In the genomic region with DNA sequence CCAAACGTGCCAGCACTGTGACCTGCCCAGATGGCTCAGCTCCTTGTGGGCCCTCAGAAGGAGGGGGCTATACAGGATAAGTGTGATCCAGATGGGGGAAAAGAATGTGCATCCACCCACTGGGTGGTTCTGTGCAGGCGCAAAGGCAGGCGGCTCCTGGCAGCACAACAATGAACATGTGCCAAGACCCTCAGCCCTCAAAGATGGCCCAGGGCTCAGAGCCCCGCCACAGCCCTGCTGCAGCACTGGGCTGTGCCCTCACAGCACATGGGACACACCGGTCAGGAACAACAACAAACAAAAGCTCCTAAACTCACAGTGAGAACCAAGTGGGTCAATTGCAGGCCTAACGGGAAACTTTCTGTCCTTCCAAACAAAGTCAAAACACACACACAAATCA, we compare ENCODE assay signal across 19 cellular contexts. TPM values are rescaled to one million over a fixed set of nuclear protein-coding genes. Genes with fewer than 3 reads are reported as not detected.
DNase-seq lines count a peak whose midpoint lies in the region; ATAC-seq, FAIRE-seq and TF ChIP-seq lines count a peak whose summit lies in the region.
"Had no signal": no experiment of that assay in that cellular context is flagged by ENCODE, and none has a peak within 500 bp of the region (broad histone marks: within the 10 kb centered on the region; RNA-seq: fewer than 3 reads in every experiment).

No MANE protein-coding gene starts in this region.

- H3K27me3 ChIP-seq in HepG2 (ENCODE audit: control insufficient read depth in 1 of 2, insufficient read depth in 2 of 2, low read length in 2 of 2) (peaks cover 3 to 44% of the 10 kb centered on the region in 2 experiments; a peak in 2 of 5 replicates), spleen (replicated peaks in 1 of 7) (no peaks in the 10 kb centered on the region)
- H3K27me3 ChIP-seq: cardiac muscle cell, gastroesophageal sphincter had no signal

- H3K4me3 Mint-ChIP-seq in stimulated activated naive CD8-positive, alpha-beta T cell treated with anti-CD3 and anti-CD28 coated beads, Interleukin-15, Interleukin-2, amounts not matched to agents 100 ng/mL and 50 ng/mL, for 24 hours = peak overlapping the region; percentile 92
- peak overlapping the region; percentile 87 for H3K4me3 Mint-ChIP-seq in activated T-helper 2 cell treated with anti-CD3 and anti-CD28 coated beads, Interferon-gamma antibody, Interleukin-2, Interleukin-4, amounts not matched to agents 10 μg/mL and 5 μg/mL and 100 μg/mL, durations not matched to agents 14 hours and 24 hours and 36 hours (ENCODE audit: low read depth)

- CTCF ChIA-PET in HepG2 (lab: Yijun Ruan, JAX; ENCODE audit: low intra/inter-chr PET ratio, low total read pairs) = no interaction called here

- TF ChIP-seq CTCF in HepG2 (CRISPR knock-in tag; IDR thresholded peaks at IDR 0.05) (no peak), spleen (IDR thresholded peaks at IDR 0.05 in 8 of 11, conservative IDR thresholded peaks at IDR 0.05 in 3 of 11) (no peak)

- POLR2A ChIA-PET in HepG2 (lab: Yijun Ruan, JAX) = no interaction called here

- TF ChIP-seq EP300 in HepG2 (IDR thresholded peaks at IDR 0.05; ENCODE audit: low read depth in 2 of 2, low read length in 2 of 2) (no peak), HepG2 (CRISPR knock-in tag; IDR thresholded peaks at IDR 0.05; ENCODE audit: borderline replicate concordance) (no peak)

- peaks cover 90% of the 10 kb centered on the region for H3K4me1 Mint-ChIP-seq in stimulated activated naive CD8-positive, alpha-beta T cell treated with anti-CD3 and anti-CD28 coated beads, Interleukin-15, Interleukin-2, amounts not matched to agents 100 ng/mL and 50 ng/mL, for 24 hours (ENCODE audit: low read depth)
- H3K4me1 Mint-ChIP-seq in activated T-helper 2 cell treated with anti-CD3 and anti-CD28 coated beads, Interferon-gamma antibody, Interleukin-2, Interleukin-4, amounts not matched to agents 10 μg/mL and 5 μg/mL and 100 μg/mL, durations not matched to agents 14 hours and 24 hours and 36 hours (ENCODE audit: low read depth) = peaks cover 71% of the 10 kb centered on the region

- no peak overlapping the region for H3K9ac ChIP-seq in HepG2 (ENCODE audit: insufficient read depth, low read depth, low read length)

- H3K36me3 ChIP-seq in HepG2 (replicated peaks in 1 of 2; ENCODE audit: control insufficient read depth in 1 of 2, insufficient read depth in 2 of 2, low read length in 2 of 2) = no peaks in the 10 kb centered on the region
- peaks cover 0 to 17% (median 0%) of the 10 kb centered on the region in 6 donors for H3K36me3 ChIP-seq in spleen
- H3K36me3 ChIP-seq: cardiac muscle cell, gastroesophageal sphincter had no signal

- intact Hi-C loops in activated T-helper 2 cell treated with anti-CD3 and anti-CD28 coated beads, Interferon-gamma antibody, Interleukin-2, Interleukin-4, amounts not matched to agents 10 μg/mL and 5 μg/mL and 100 μg/mL, durations not matched to agents 14 hours and 24 hours and 36 hours (cut with micrococcal nuclease) = no loop called here
- intact Hi-C loops in HepG2 (cut with micrococcal nuclease; ENCODE audit: unreplicated experiment) (no loop called here), spleen (cut with DNase I; ENCODE audit: low total_unique reads) (no loop called here)

- H3K9me3 ChIP-seq in HepG2 (ENCODE audit: low read length) (no peaks in the 10 kb centered on the region), spleen (no peaks in the 10 kb centered on the region)
- H3K9me3 ChIP-seq: gastroesophageal sphincter had no signal

- no peak for ATAC-seq in stimulated activated naive CD8-positive, alpha-beta T cell treated with anti-CD3 and anti-CD28 coated beads, Interleukin-15, Interleukin-2, amounts not matched to agents 100 U/mL and 50 U/mL, for 24 hours
- ATAC-seq in left lobe of liver = no peak
- ATAC-seq in HG03469 (IDR thresholded peaks at IDR 0.05; ENCODE audit: unreplicated experiment) = no peak
- no peak for ATAC-seq in HepG2
- ATAC-seq: gastroesophageal sphincter, HCT116 had no signal

- H3K4me1 ChIP-seq in HepG2 (ENCODE audit: insufficient read depth, low read length) (peaks cover 8% of the 10 kb centered on the region), spleen (peaks cover 34 to 93% (median 88%) of the 10 kb centered on the region in 6 donors)

- H3K9me3 Mint-ChIP-seq in stimulated activated naive CD8-positive, alpha-beta T cell treated with anti-CD3 and anti-CD28 coated beads, Interleukin-15, Interleukin-2, amounts not matched to agents 100 ng/mL and 50 ng/mL, for 24 hours = no peaks in the 10 kb centered on the region
- H3K9me3 Mint-ChIP-seq in activated T-helper 2 cell treated with anti-CD3 and anti-CD28 coated beads, Interferon-gamma antibody, Interleukin-2, Interleukin-4, amounts not matched to agents 10 μg/mL and 5 μg/mL and 100 μg/mL, durations not matched to agents 14 hours and 24 hours and 36 hours = no peaks in the 10 kb centered on the region

- 45% methylated on average over 4 of the region's 6 CpGs for WGBS in HepG2 (ENCODE audit: low lambda C conversion rate)
- WGBS in spleen, 5 donors = 78 to 88% (median 84%) methylated on average over 5 to 6 of the region's 6 CpGs

- H3K27ac Mint-ChIP-seq in stimulated activated naive CD8-positive, alpha-beta T cell treated with anti-CD3 and anti-CD28 coated beads, Interleukin-15, Interleukin-2, amounts not matched to agents 100 ng/mL and 50 ng/mL, for 24 hours = peak overlapping the region; percentile 27
- H3K27ac Mint-ChIP-seq in activated T-helper 2 cell treated with anti-CD3 and anti-CD28 coated beads, Interferon-gamma antibody, Interleukin-2, Interleukin-4, amounts not matched to agents 10 μg/mL and 5 μg/mL and 100 μg/mL, durations not matched to agents 14 hours and 24 hours and 36 hours = peak overlapping the region; percentile 64

- no TSS peak for BruUV-seq in HepG2 (replicated peaks; lab: Mats Ljungman, UMichigan)

- TF ChIP-seq POLR2A in HepG2 (IDR thresholded peaks at IDR 0.05; ENCODE audit: insufficient read depth in 1 of 2, low read depth in 2 of 2, low read length in 2 of 2) (no peak), spleen (IDR thresholded peaks at IDR 0.05) (no peak)

- in situ Hi-C loops in HepG2 (cut with HindIII; ENCODE audit: extremely low pct_ligation_motif_present, low pct_unique_long_range_greater_than_20kb) = no loop called here

- H3K4me3 ChIP-seq in HepG2 (replicated peaks in 1 of 3; ENCODE audit: insufficient read depth in 1 of 3, low read depth in 2 of 3, low read length in 3 of 3) = no peak overlapping the region
- H3K4me3 ChIP-seq in spleen = peak overlapping the region in 1 of 8 donors; percentile 93
- H3K4me3 ChIP-seq: cardiac muscle cell, gastroesophageal sphincter had no signal

- no peaks in the 10 kb centered on the region for H3K27me3 Mint-ChIP-seq in stimulated activated naive CD8-positive, alpha-beta T cell treated with anti-CD3 and anti-CD28 coated beads, Interleukin-15, Interleukin-2, amounts not matched to agents 100 ng/mL and 50 ng/mL, for 24 hours
- H3K27me3 Mint-ChIP-seq in activated T-helper 2 cell treated with anti-CD3 and anti-CD28 coated beads, Interferon-gamma antibody, Interleukin-2, Interleukin-4, amounts not matched to agents 10 μg/mL and 5 μg/mL and 100 μg/mL, durations not matched to agents 14 hours and 24 hours and 36 hours (ENCODE audit: low read depth) = no peaks in the 10 kb centered on the region

- no peak overlapping the region for H3K27ac ChIP-seq in HepG2 (ENCODE audit: extremely low read length, insufficient read depth, low read length)
- peak overlapping the region in 3 of 8 donors; percentile 95 to 97 (median 95) for H3K27ac ChIP-seq in spleen
- H3K27ac ChIP-seq: cardiac muscle cell, gastroesophageal sphincter had no signal

- TF ChIP-seq RAD21 in HepG2 (CRISPR knock-in tag; IDR thresholded peaks at IDR 0.05) = no peak

- FAIRE-seq in HepG2 (lab: Jason Lieb, UNC) = no peak
- FAIRE-seq: endothelial cell of umbilical vein had no signal

- no peak overlapping the region for H3K4me2 ChIP-seq in HepG2 (ENCODE audit: low read depth, low read length)

- H3K36me3 Mint-ChIP-seq in stimulated activated naive CD8-positive, alpha-beta T cell treated with anti-CD3 and anti-CD28 coated beads, Interleukin-15, Interleukin-2, amounts not matched to agents 100 ng/mL and 50 ng/mL, for 24 hours (ENCODE audit: low read depth) = peaks cover 56% of the 10 kb centered on the region
- peaks cover 65% of the 10 kb centered on the region for H3K36me3 Mint-ChIP-seq in activated T-helper 2 cell treated with anti-CD3 and anti-CD28 coated beads, Interferon-gamma antibody, Interleukin-2, Interleukin-4, amounts not matched to agents 10 μg/mL and 5 μg/mL and 100 μg/mL, durations not matched to agents 14 hours and 24 hours and 36 hours (ENCODE audit: low read depth)

- DNase-seq in stimulated activated naive CD8-positive, alpha-beta T cell treated with anti-CD3 and anti-CD28 coated beads, Interleukin-15, Interleukin-2, amounts not matched to agents 100 U/mL and 50 U/mL, for 24 hours = no peak
- DNase-seq in activated T-helper 2 cell treated with anti-CD3 and anti-CD28 coated beads, Interferon-gamma antibody, Interleukin-2, Interleukin-4, amounts not matched to agents 10 μg/mL and 5 μg/mL and 100 μg/mL, durations not matched to agents 14 hours and 24 hours and 36 hours (ENCODE audit: low spot score) = no peak
- DNase-seq in left lobe of liver (ENCODE audit: low spot score) (peak; percentile 41), HepG2 (ENCODE audit: low spot score) (no peak), spleen (no peak)
- DNase-seq in stimulated activated CD4-positive, alpha-beta T cell treated with anti-CD3 and anti-CD28 coated beads, Interleukin-12 subunit alpha, Interleukin-12 subunit beta, amount 100 ng/mL, for 4 hours = no peak
- DNase-seq: activated CD4-positive, CD25-positive, alpha-beta regulatory T cell; activated effector memory CD4-positive, alpha-beta T cell treated with anti-CD3 and anti-CD28 coated beads, Interleukin-2, amount 50 U/mL, for 16 hours; DMS53; Kasumi-1; mesenchymal stem cell; NCI-H146; stimulated activated naive CD4-positive, alpha-beta T cell treated with Interleukin-2 at 50 U/mL for 16 hours had no signal

- no peaks in the 10 kb centered on the region for H4K20me1 ChIP-seq in HepG2 (ENCODE audit: insufficient read depth, low read length)

- no peaks in the 10 kb centered on the region for H3K79me2 ChIP-seq in HepG2 (ENCODE audit: insufficient read depth, low read length)

- no peak overlapping the region for H2AFZ ChIP-seq in HepG2 (ENCODE audit: low read length)

RNA-seq across cellular contexts. Expression of a gene that starts 4.7 kb away (rescaled TPM):
- 317 and 330 TPM in 2 replicates for total RNA-seq in activated T-helper 2 cell treated with anti-CD3 and anti-CD28 coated beads, Interferon-gamma antibody, Interleukin-2, Interleukin-4, amounts not matched to agents 10 μg/mL and 5 μg/mL and 100 μg/mL, durations not matched to agents 14 hours and 24 hours and 36 hours
- total RNA-seq in left lobe of liver (3.9 TPM), HepG2 (2016; rRNA removed; fragmentation: Illumina TruSeq; extraction: Trizol) (0.07 and 0.13 TPM in 2 replicates), spleen (100 to 1,000 TPM in 6 of 7 donors, 10 to 100 TPM in 1; 81.6 to 193 (median 171) TPM)
- total RNA-seq in HepG2 (2016; cell fraction: cytosol; rRNA removed; fragmentation: Illumina TruSeq; extraction: Trizol; ENCODE audit: low read depth) = 0.26 TPM in 1 of 2 replicates, not detected in the other
- 0.10 and 0.13 TPM in 2 replicates for total RNA-seq in HepG2 (2016; cell fraction: insoluble cytoplasmic fraction; rRNA removed; fragmentation: Illumina TruSeq; extraction: Trizol)
- total RNA-seq in HepG2 (2016; cell fraction: membrane; rRNA removed; fragmentation: Illumina TruSeq; extraction: Trizol) = 0.07 and 0.28 TPM in 2 replicates
- 0.44 and 0.87 TPM in 2 replicates for total RNA-seq in HepG2 (2016; cell fraction: nucleus; rRNA removed; fragmentation: Illumina TruSeq; extraction: Trizol)
- polyA plus RNA-seq in HepG2 (2011; rRNA removed) (0.16 and 0.17 TPM in 2 replicates), spleen (10 to 100 TPM; 23.0 to 32.3 (median 31.5) TPM)
- polyA plus RNA-seq in HepG2 (2011; cell fraction: cytosol; rRNA removed) = 0.12 and 0.23 TPM in 2 replicates
- 0.97 and 1.2 TPM in 2 replicates for polyA plus RNA-seq in HepG2 (2011; cell fraction: nucleus; rRNA removed)
- polyA plus RNA-seq in HepG2 (2012) = 0.85 and 1.2 TPM in 2 replicates
- 0.08 TPM in 1 of 2 replicates, not detected in the other for polyA plus RNA-seq in HepG2 (2016; cell fraction: cytosol; fragmentation: Illumina TruSeq; extraction: Trizol; ENCODE audit: low read depth)
- 0.10 and 0.16 TPM in 2 replicates for polyA plus RNA-seq in HepG2 (2016; cell fraction: insoluble cytoplasmic fraction; fragmentation: Illumina TruSeq; extraction: Trizol; ENCODE audit: low read depth)
- 0.08 and 0.11 TPM in 2 replicates for polyA plus RNA-seq in HepG2 (2016; cell fraction: membrane; fragmentation: Illumina TruSeq; extraction: Trizol; ENCODE audit: low read depth)
- polyA plus RNA-seq in HepG2 (2016; cell fraction: nucleus; fragmentation: Illumina TruSeq; extraction: Trizol; ENCODE audit: insufficient read depth, low read depth) = 0.31 and 0.86 TPM in 2 replicates
- 0.38 and 11.1 TPM in 2 replicates for polyA minus RNA-seq in HepG2 (2011; rRNA and poly(A)+ RNA removed; ENCODE audit: low replicate concordance)
- polyA minus RNA-seq in HepG2 (2011; cell fraction: cytosol; rRNA and poly(A)+ RNA removed) = 2.1 TPM in 1 of 2 replicates, not detected in the other
- 0.26 and 0.87 TPM in 2 replicates for polyA minus RNA-seq in HepG2 (2011; cell fraction: nucleus; rRNA and poly(A)+ RNA removed)

Comparison
In these comparisons a context has a peak if more than half of its experiments do, and no peak if none do; other contexts are left out.
1. RNA of a gene that starts 4.7 kb away (total RNA-seq): 317 to 330 TPM in activated T-helper 2 cell treated with anti-CD3 and anti-CD28 coated beads, Interferon-gamma antibody, Interleukin-2, Interleukin-4, amounts not matched to agents 10 μg/mL and 5 μg/mL and 100 μg/mL, durations not matched to agents 14 hours and 24 hours and 36 hours and 81.6 to 193 TPM in spleen; 3.9 TPM in left lobe of liver (single experiment) and 0.07 to 0.87 TPM in HepG2; every median in the first group is over 10 times any median in the second.